24 cellular contexts compared by ENCODE assay signal in the genomic region with DNA sequence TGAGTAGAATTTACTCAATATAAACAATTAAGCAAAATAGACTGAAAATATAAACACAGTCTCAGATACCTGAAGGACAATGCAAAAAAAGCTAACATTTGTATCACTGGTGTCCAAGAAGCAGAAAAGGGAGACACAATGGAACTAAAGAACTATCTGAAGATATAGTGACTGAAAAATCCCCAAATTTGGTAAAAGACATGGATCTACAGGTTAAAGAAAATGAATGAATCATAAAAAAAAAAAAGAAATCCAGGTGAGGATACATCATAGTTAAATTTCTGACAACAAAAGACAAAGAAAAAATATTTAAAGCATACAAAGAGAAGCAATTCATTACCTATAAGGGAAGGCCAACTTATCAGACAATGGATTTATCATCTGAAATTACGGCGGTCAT.
DNase-seq lines count a peak whose midpoint lies in the region; ATAC-seq, FAIRE-seq and TF ChIP-seq lines count a peak whose summit lies in the region.
"Had no signal": no experiment of that assay in that cellular context is flagged by ENCODE, and none has a peak within 500 bp of the region (broad histone marks: within the 10 kb centered on the region; RNA-seq: fewer than 3 reads in every experiment).

No MANE protein-coding gene starts in this region.

- no peak for ATAC-seq in gastroesophageal sphincter
- ATAC-seq: GM12878 had no signal

- WGBS in gastroesophageal sphincter (ENCODE audit: low coverage in 1 of 2), 2 donors, result 96 to 100% methylated on average over 2 of the region's 2 CpGs

- no peak for TF ChIP-seq EP300 in gastroesophageal sphincter (IDR thresholded peaks at IDR 0.05)

- H3K9ac ChIP-seq in SK-N-MC (ENCODE audit: insufficient read length), result no peak overlapping the region
- H3K9ac ChIP-seq: BLaER1 had no signal

- H3K9me3 ChIP-seq in SK-N-MC (ENCODE audit: low read depth, low read length) (peaks cover 12% of the 10 kb centered on the region; the same call in 1 of the 2 replicates), gastroesophageal sphincter (no peaks in the 10 kb centered on the region)
- H3K9me3 ChIP-seq: BE2C, BLaER1 had no signal

- TF ChIP-seq POLR2A in gastroesophageal sphincter (IDR thresholded peaks at IDR 0.05), result no peak

- no peaks in the 10 kb centered on the region for H3K4me1 ChIP-seq in gastroesophageal sphincter
- H3K4me1 ChIP-seq: BE2C, BLaER1 had no signal

- no peak for TF ChIP-seq CTCF in gastroesophageal sphincter (IDR thresholded peaks at IDR 0.05)

- H3K36me3 ChIP-seq in SK-N-MC (ENCODE audit: insufficient read depth, low read length), result no peaks in the 10 kb centered on the region
- H3K36me3 ChIP-seq in gastroesophageal sphincter, result no peaks in the 10 kb centered on the region
- H3K36me3 ChIP-seq: BE2C, BLaER1 had no signal

- peak; percentile 48 for FAIRE-seq in A204.1 (lab: Jason Lieb, UNC)
- FAIRE-seq in islet of Langerhans (lab: Jason Lieb, UNC), result peak; percentile 33
- FAIRE-seq: GM12878, GM12892, GM18507 had no signal

- H3K27ac ChIP-seq in SK-N-MC (peak overlapping the region; percentile 12; the same call in 1 of the 2 replicates), gastroesophageal sphincter (no peak overlapping the region)
- H3K27ac ChIP-seq: 22Rv1, BLaER1 had no signal

- no peak overlapping the region for H3K4me3 ChIP-seq in SK-N-MC
- H3K4me3 ChIP-seq in gastroesophageal sphincter, result no peak overlapping the region
- H3K4me3 ChIP-seq: BLaER1, GM12878 had no signal

- no peaks in the 10 kb centered on the region for H3K27me3 ChIP-seq in gastroesophageal sphincter
- H3K27me3 ChIP-seq: BE2C, BLaER1 had no signal

- DNase-seq in SK-N-MC (ENCODE audit: low read depth, low spot score) (no peak), HT-29 (ENCODE audit: low spot score) (no peak)
- DNase-seq: ACHN; BE2C; C1 segment of cervical spinal cord; CD4-positive, alpha-beta memory T cell; CD4-positive, CD25-positive, alpha-beta regulatory T cell; CD8-positive, alpha-beta memory T cell; COR-L47; DMS 273 treated with DMSO at 0.1 percent for 48 hours; DMS153; DMS53; DMS79; DND-41; EL; GDM1 had no signal
